ENCODE assay signal across 26 cellular contexts in genomic region chr16:84074721-84075120, GRCh38. TPM values are rescaled to one million over a fixed set of nuclear protein-coding genes. Genes with fewer than 3 reads are reported as not detected.
"Had no signal": no experiment of that assay in that cellular context is flagged by ENCODE, and none has a peak within 500 bp of the region (broad histone marks: within the 10 kb centered on the region; RNA-seq: fewer than 3 reads in every experiment).

No MANE protein-coding gene starts in this region.

- H3K9me3 ChIP-seq: SJSA1 had no signal

- ATAC-seq: activated T-cell treated with anti-CD3 and anti-CD28 coated beads, Interleukin-2, amount 50 U/mL, for 72 hours; K562; SK-N-SH treated with all-trans-retinoic acid at 6 μM for 48 hours; WTC11 had no signal

- H3K27me3 ChIP-seq: SJSA1 had no signal

- H3K4me1 ChIP-seq: SJSA1 had no signal

- H3K4me3 ChIP-seq: K562, SJSA1 had no signal

- H3K27ac ChIP-seq: SJSA1 had no signal

- DNase-seq: activated CD4-positive, alpha-beta T cell treated with anti-CD3 and anti-CD28 coated beads for 48 hours; activated CD4-positive, alpha-beta T cell treated with anti-CD3 and anti-CD28 coated beads, Interleukin-2, amount 50 U/mL, for 4 hours; activated CD4-positive, CD25-positive, alpha-beta regulatory T cell treated with anti-CD3 and anti-CD28 coated beads, Interleukin-2, amount 50 U/mL, for 72 hours; activated CD8-positive, alpha-beta memory T cell treated with anti-CD3 and anti-CD28 coated beads for 24 hours; activated gamma-delta T cell treated with Interleukin-2 at 50 U/mL for 16 hours; activated naive CD4-positive, alpha-beta T cell treated with anti-CD3 and anti-CD28 coated beads, Interleukin-2, amount 10 ng/mL, durations not matched to agents 7 days and 5 days; activated naive CD8-positive, alpha-beta T cell treated with anti-CD3 and anti-CD28 coated beads for 36 hours; activated T-cell treated with anti-CD3 and anti-CD28 coated beads, Interleukin-2, amount 50 U/mL, for 72 hours; Kasumi-1; NCI-H1105 treated with DMSO at 0.1 percent for 48 hours; NCI-H1436 treated with DMSO at 0.1 percent for 48 hours; NCI-H187 treated with DMSO at 0.1 percent for 48 hours; NCI-H2081 treated with DMSO at 0.1 percent for 48 hours; NCI-H446 treated with DMSO at 0.1 percent for 48 hours; NCI-H524 treated with DMSO at 0.1 percent for 48 hours; NCI-H82; SHP77; SW 1271; T-helper 9 cell had no signal

RNA-seq across cellular contexts. Expression of gene SLC38A8, which starts 32.1 kb away (rescaled TPM):
- total RNA-seq: activated naive CD8-positive, alpha-beta T cell treated with anti-CD3 and anti-CD28 coated beads for 36 hours; activated T-cell treated with anti-CD3 and anti-CD28 coated beads, Interleukin-2, amount 50 U/mL, for 72 hours; activated T-helper 2 cell treated with anti-CD3 and anti-CD28 coated beads, Interferon-gamma antibody, Interleukin-2, Interleukin-4, amounts not matched to agents 10 μg/mL and 5 μg/mL and 100 μg/mL, durations not matched to agents 14 hours and 24 hours and 36 hours; K562; OCI-LY7; RPMI7951; SJSA1; WTC11 had no signal
